In genomic region chr6:28969129-28969528, GRCh38 we compare ENCODE assay signal across 1 cellular context.
TF ChIP-seq lines count a peak whose summit lies in the region.

No MANE protein-coding gene starts in this region.

TF ChIP-seq in GM23338, 12 proteins besides CTCF, POLR2A, EP300 and RAD21:
- TF ChIP-seq ZNF462 (CRISPR knock-in tag; IDR thresholded peaks at IDR 0.05) (no peak), POLR2AphosphoS5 (IDR thresholded peaks at IDR 0.05; ENCODE audit: low read depth) (no peak), ZNF114 (CRISPR knock-in tag; IDR thresholded peaks at IDR 0.05) (no peak), EZH2phosphoT487 (IDR thresholded peaks at IDR 0.05; ENCODE audit: unreplicated experiment) (no peak), CREB1 (CRISPR knock-in tag; IDR thresholded peaks at IDR 0.05; ENCODE audit: low read depth) (no peak), NANOG (IDR thresholded peaks at IDR 0.05; ENCODE audit: borderline replicate concordance) (no peak), REST (IDR thresholded peaks at IDR 0.05; ENCODE audit: unreplicated experiment) (no peak), ETS1 (IDR thresholded peaks at IDR 0.05) (no peak), ZNF331 (CRISPR knock-in tag; IDR thresholded peaks at IDR 0.05; ENCODE audit: low read depth) (no peak), JUNB (IDR thresholded peaks at IDR 0.05; ENCODE audit: unreplicated experiment) (no peak), EZH2 (IDR thresholded peaks at IDR 0.05; ENCODE audit: low read depth, unreplicated experiment) (no peak)
